In genomic region chr4:153947124-153947523, GRCh38 we compare ENCODE assay signal across 19 cellular contexts.
DNase-seq lines count a peak whose midpoint lies in the region; ATAC-seq and TF ChIP-seq lines count a peak whose summit lies in the region.
"Had no signal": no experiment of that assay in that cellular context is flagged by ENCODE, and none has a peak within 500 bp of the region (broad histone marks: within the 10 kb centered on the region; RNA-seq: fewer than 3 reads in every experiment).

No MANE protein-coding gene starts in this region.

- H3F3A ChIP-seq in Loucy (ENCODE audit: low read depth) = peaks cover 10% of the 10 kb centered on the region; the same call in 1 of the 2 replicates

- no peak overlapping the region for H3K4me3 Mint-ChIP-seq in WTC11
- H3K4me3 Mint-ChIP-seq in activated CD8-positive, alpha-beta T cell treated with anti-CD3 and anti-CD28 coated beads, Interleukin-2, amount 10 ng/mL, durations not matched to agents 7 days and 5 days = no peak overlapping the region
- H3K4me3 Mint-ChIP-seq: CD4-positive, alpha-beta T cell; IgD-negative memory B cell had no signal

- POLR2A ChIA-PET in WTC11 (lab: Charles Lee) = no interaction called here
- POLR2A ChIA-PET in activated CD8-positive, alpha-beta T cell treated with anti-CD3 and anti-CD28 coated beads, Interleukin-2, amount 10 ng/mL, durations not matched to agents 7 days and 5 days (lab: Charles Lee) = no interaction called here

- peak overlapping the region; percentile 42 for H3K9ac ChIP-seq in DND-41 (ENCODE audit: low read depth, low read length)
- no peak overlapping the region for H3K9ac ChIP-seq in Loucy (ENCODE audit: low read depth, low read length, poor library complexity, severe bottlenecking)

- H3K9me3 Mint-ChIP-seq in WTC11 = no peaks in the 10 kb centered on the region
- peaks cover 11% of the 10 kb centered on the region for H3K9me3 Mint-ChIP-seq in activated CD8-positive, alpha-beta T cell treated with anti-CD3 and anti-CD28 coated beads, Interleukin-2, amount 10 ng/mL, durations not matched to agents 7 days and 5 days (ENCODE audit: insufficient read depth)

- peak overlapping the region; percentile 88 for H3K27ac ChIP-seq in DND-41 (ENCODE audit: low read length)
- H3K27ac ChIP-seq: 22Rv1, A549, C4-2B had no signal

- H3K9me2 ChIP-seq in Loucy (replicated peaks; ENCODE audit: low read depth, low read length) = no peaks in the 10 kb centered on the region

- peak overlapping the region; percentile 63 for H2AFZ ChIP-seq in DND-41 (ENCODE audit: low read depth, low read length)
- H2AFZ ChIP-seq in Loucy (ENCODE audit: low read length) = no peak overlapping the region

- H3K27ac Mint-ChIP-seq in WTC11 = no peak overlapping the region
- no peak overlapping the region for H3K27ac Mint-ChIP-seq in activated CD8-positive, alpha-beta T cell treated with anti-CD3 and anti-CD28 coated beads, Interleukin-2, amount 10 ng/mL, durations not matched to agents 7 days and 5 days
- H3K27ac Mint-ChIP-seq: CD4-positive, alpha-beta T cell; IgD-negative memory B cell had no signal

- H3K4me2 ChIP-seq in DND-41 (ENCODE audit: insufficient read depth, low read length) (peak overlapping the region; percentile 60), Loucy (ENCODE audit: low read depth, low read length, poor library complexity, severe bottlenecking) (peak overlapping the region; percentile 50)
- H3K4me2 ChIP-seq: A549 had no signal

- H3K79me2 ChIP-seq in DND-41 (ENCODE audit: insufficient read depth, low read length) (no peaks in the 10 kb centered on the region), Loucy (ENCODE audit: insufficient read depth, low read length) (no peaks in the 10 kb centered on the region)

- peaks cover 63% of the 10 kb centered on the region for H3K4me1 ChIP-seq in DND-41 (ENCODE audit: insufficient read depth, low read length)
- H3K4me1 ChIP-seq in Loucy (ENCODE audit: insufficient read depth, low read length, poor library complexity, severe bottlenecking) = peaks cover 38% of the 10 kb centered on the region
- H3K4me1 ChIP-seq: A549 had no signal

- TF ChIP-seq CTCF in DND-41 (IDR thresholded peaks at IDR 0.05; ENCODE audit: borderline replicate concordance, extremely low read depth, low read length, poor library complexity, severe bottlenecking) (peak; percentile 57), Loucy (conservative IDR thresholded peaks at IDR 0.05; ENCODE audit: low read length) (no peak), WTC11 (IDR thresholded peaks at IDR 0.05) (no peak)

- no peaks in the 10 kb centered on the region for H3K27me3 Mint-ChIP-seq in WTC11 (ENCODE audit: low read depth)
- H3K27me3 Mint-ChIP-seq in activated CD8-positive, alpha-beta T cell treated with anti-CD3 and anti-CD28 coated beads, Interleukin-2, amount 10 ng/mL, durations not matched to agents 7 days and 5 days (ENCODE audit: low read depth) = peaks cover 27% of the 10 kb centered on the region

- H3K4me3 ChIP-seq in DND-41 (ENCODE audit: low read depth in 1 of 2, low read length in 2 of 2) = peak overlapping the region in 1 of 2 experiments; percentile 28; a peak in 2 of 4 replicates
- no peak overlapping the region for H3K4me3 ChIP-seq in Loucy (ENCODE audit: low read length, poor library complexity, severe bottlenecking)
- H3K4me3 ChIP-seq: A549, GM12878 had no signal

- no peaks in the 10 kb centered on the region for H3K4me1 Mint-ChIP-seq in WTC11
- peaks cover 17% of the 10 kb centered on the region for H3K4me1 Mint-ChIP-seq in activated CD8-positive, alpha-beta T cell treated with anti-CD3 and anti-CD28 coated beads, Interleukin-2, amount 10 ng/mL, durations not matched to agents 7 days and 5 days (ENCODE audit: low read depth)

- DNase-seq in DND-41 (peak; percentile 59), WTC11 (ENCODE audit: low spot score) (no peak), iPS-NIHi7 (ENCODE audit: extremely low spot score) (peak; percentile 20), COLO668 (lab: John Stamatoyannopoulos, UW; ENCODE audit: unreplicated experiment) (no peak), NK-92 (lab: John Stamatoyannopoulos, UW; ENCODE audit: unreplicated experiment) (no peak), DMS153 (lab: John Stamatoyannopoulos, UW) (no peak)
- DNase-seq in activated CD8-positive, alpha-beta T cell treated with anti-CD3 and anti-CD28 coated beads, Interleukin-2, amount 10 ng/mL, durations not matched to agents 7 days and 5 days = no peak
- DNase-seq: AML-193; CD4-positive, alpha-beta T cell; DMS79 treated with DMSO at 0.1 percent for 48 hours; EL; HCEC 1CT had no signal

- CTCF ChIA-PET in WTC11 (lab: Charles Lee) = interaction anchor here (0.6 to 1.2 kb wide), 2 partner anchors 161 to 172 kb away, joined by 3 read pairs; no protein-coding TSS in a partner anchor
- CTCF ChIA-PET in activated CD8-positive, alpha-beta T cell treated with anti-CD3 and anti-CD28 coated beads, Interleukin-2, amount 10 ng/mL, durations not matched to agents 7 days and 5 days (lab: Charles Lee) = no interaction called here

- no peaks in the 10 kb centered on the region for H4K20me1 ChIP-seq in DND-41 (ENCODE audit: insufficient read depth, low read length)
- no peaks in the 10 kb centered on the region for H4K20me1 ChIP-seq in Loucy (ENCODE audit: insufficient read depth, low read length, poor library complexity, severe bottlenecking)

- no peaks in the 10 kb centered on the region for H3K36me3 ChIP-seq in DND-41 (ENCODE audit: insufficient read depth, low read length)
- no peaks in the 10 kb centered on the region for H3K36me3 ChIP-seq in Loucy (ENCODE audit: insufficient read depth, low read length)

- ATAC-seq in DND-41 (ENCODE audit: insufficient read depth, low read depth) = peak; percentile 27; the same call in 2 of the 3 replicates
- peak; percentile 92 for ATAC-seq in WTC11
- ATAC-seq in activated CD8-positive, alpha-beta T cell treated with anti-CD3 and anti-CD28 coated beads, Interleukin-2, amount 10 ng/mL, durations not matched to agents 7 days and 5 days = no peak
- ATAC-seq: A549, GM12878, HepG2 had no signal

- no peaks in the 10 kb centered on the region for H3K36me3 Mint-ChIP-seq in WTC11
- no peaks in the 10 kb centered on the region for H3K36me3 Mint-ChIP-seq in activated CD8-positive, alpha-beta T cell treated with anti-CD3 and anti-CD28 coated beads, Interleukin-2, amount 10 ng/mL, durations not matched to agents 7 days and 5 days (ENCODE audit: low read depth)
- H3K36me3 Mint-ChIP-seq: IgD-negative memory B cell had no signal

- H3K27me3 ChIP-seq in DND-41 (ENCODE audit: insufficient read depth, low read length, poor library complexity) = no peaks in the 10 kb centered on the region
- no peaks in the 10 kb centered on the region for H3K27me3 ChIP-seq in Loucy (ENCODE audit: insufficient read depth, low read length, poor library complexity, severe bottlenecking)

- H3K9me3 ChIP-seq in DND-41 (ENCODE audit: insufficient read depth, low read length, severe bottlenecking) (peaks cover 9% of the 10 kb centered on the region), Loucy (ENCODE audit: insufficient read depth, low read depth, low read length) (peaks cover 11% of the 10 kb centered on the region; the same call in 1 of the 2 replicates)
- H3K9me3 ChIP-seq: A549 had no signal

TF ChIP-seq in WTC11, 78 proteins besides CTCF, POLR2A, EP300 and RAD21:
- TF ChIP-seq HMGA2 (CRISPR knock-in tag; IDR thresholded peaks at IDR 0.05) (no peak), JAZF1 (CRISPR knock-in tag; IDR thresholded peaks at IDR 0.05) (no peak), USF1 (CRISPR knock-in tag; IDR thresholded peaks at IDR 0.05) (no peak)
TF ChIP-seq in WTC11: peak in this region for 0.

Comparison
In these comparisons a context has a peak if more than half of its experiments do, and no peak if none do; other contexts are left out.
1. DNase-seq: peak in DND-41 (single experiment) and iPS-NIHi7 (single experiment); none in WTC11 (single experiment), COLO668 (single experiment), NK-92 (single experiment), DMS153 (single experiment) and activated CD8-positive, alpha-beta T cell treated with anti-CD3 and anti-CD28 coated beads, Interleukin-2, amount 10 ng/mL, durations not matched to agents 7 days and 5 days (single experiment).